ENCODE assay signal across 33 cellular contexts in genomic region chr12:12864243-12864642, GRCh38. TPM values are rescaled to one million over a fixed set of nuclear protein-coding genes. Genes with fewer than 3 reads are reported as not detected.
"Had no signal": no experiment of that assay in that cellular context is flagged by ENCODE, and none has a peak within 500 bp of the region (broad histone marks: within the 10 kb centered on the region; RNA-seq: fewer than 3 reads in every experiment).

No MANE protein-coding gene starts in this region.

- H3K9me3 Mint-ChIP-seq: activated B cell treated with CpG ODN at 0.5 μM for 24 hours; activated CD8-positive, alpha-beta T cell treated with anti-CD3 and anti-CD28 coated beads for 36 hours; activated naive CD4-positive, alpha-beta T cell treated with anti-CD3 and anti-CD28 coated beads for 36 hours; activated naive CD4-positive, alpha-beta T cell treated with anti-CD3 and anti-CD28 coated beads, Interleukin-2, amount 50 U/mL, for 24 hours; activated naive CD8-positive, alpha-beta T cell treated with anti-CD3 and anti-CD28 coated beads, Interleukin-2, amount 10 ng/mL, durations not matched to agents 7 days and 5 days; activated T-cell treated with anti-CD3 and anti-CD28 coated beads, Interleukin-2, amount 50 U/mL, for 4 hours; activated T-helper 17 cell treated with anti-CD3 and anti-CD28 coated beads, Interleukin-2, amount 50 U/mL, for 72 hours; effector memory CD8-positive, alpha-beta T cell; T-helper 2 cell treated with Interferon-gamma antibody and Interleukin-4, amounts not matched to agents 5 μg/mL and 100 μg/mL, for 36 hours had no signal

- H3K27ac Mint-ChIP-seq: activated B cell treated with CpG ODN at 0.5 μM for 24 hours; activated CD8-positive, alpha-beta T cell treated with anti-CD3 and anti-CD28 coated beads for 36 hours; activated naive CD4-positive, alpha-beta T cell treated with anti-CD3 and anti-CD28 coated beads for 36 hours; activated naive CD4-positive, alpha-beta T cell treated with anti-CD3 and anti-CD28 coated beads, Interleukin-2, amount 50 U/mL, for 24 hours; activated naive CD8-positive, alpha-beta T cell treated with anti-CD3 and anti-CD28 coated beads, Interleukin-2, amount 10 ng/mL, durations not matched to agents 7 days and 5 days; activated T-helper 17 cell treated with anti-CD3 and anti-CD28 coated beads, Interleukin-2, amount 50 U/mL, for 72 hours; effector memory CD8-positive, alpha-beta T cell; T-helper 17 cell; T-helper 2 cell treated with Interferon-gamma antibody and Interleukin-4, amounts not matched to agents 5 μg/mL and 100 μg/mL, for 36 hours had no signal

- ATAC-seq: activated CD4-positive, CD25-positive, alpha-beta regulatory T cell treated with anti-CD3 and anti-CD28 coated beads, Interleukin-2, amount 50 U/mL, for 24 hours; activated CD8-positive, alpha-beta T cell treated with anti-CD3 and anti-CD28 coated beads for 36 hours; activated T-cell treated with anti-CD3 and anti-CD28 coated beads, Interleukin-2, amount 50 U/mL, for 4 hours; activated T-helper 17 cell treated with anti-CD3 and anti-CD28 coated beads, Interleukin-2, amount 50 U/mL, for 72 hours; effector memory CD8-positive, alpha-beta T cell; foreskin keratinocyte; gastrocnemius medialis; heart left ventricle; T-helper 17 cell had no signal

- H3K4me1 ChIP-seq: esophagus muscularis mucosa, foreskin keratinocyte, gastrocnemius medialis, heart left ventricle had no signal

- DNase-seq: activated B cell treated with CpG ODN at 0.5 μM for 24 hours; activated CD4-positive, alpha-beta T cell treated with anti-CD3 and anti-CD28 coated beads for 48 hours; activated CD4-positive, alpha-beta T cell treated with anti-CD3 and anti-CD28 coated beads, Interleukin-2, amount 50 U/mL, for 1 hour; activated CD4-positive, alpha-beta T cell treated with anti-CD3 and anti-CD28 coated beads, Interleukin-2, amount 50 U/mL, for 48 hours; activated CD8-positive, alpha-beta memory T cell treated with anti-CD3 and anti-CD28 coated beads for 24 hours; activated CD8-positive, alpha-beta T cell treated with anti-CD3 and anti-CD28 coated beads for 36 hours; activated effector memory CD4-positive, alpha-beta T cell treated with Interleukin-2 at 50 U/mL for 16 hours; activated gamma-delta T cell treated with Interleukin-2 at 50 U/mL for 16 hours; activated naive CD4-positive, alpha-beta T cell treated with anti-CD3 and anti-CD28 coated beads for 36 hours; activated naive CD8-positive, alpha-beta T cell treated with anti-CD3 and anti-CD28 coated beads, Interleukin-2, amount 10 ng/mL, durations not matched to agents 7 days and 5 days; activated T-cell treated with anti-CD3 and anti-CD28 coated beads, Interleukin-2, amount 50 U/mL, for 4 hours; brain microvascular endothelial cell; caudate nucleus; cortex of kidney; dermis blood vessel endothelial cell; effector CD4-positive, alpha-beta T cell; effector memory CD8-positive, alpha-beta T cell; erythroblast; foreskin keratinocyte; gastrocnemius medialis; glutamatergic neuron; heart left ventricle; T-helper 1 cell; T-helper 17 cell; T1000; WERI-Rb-1 had no signal

- H3K27me3 ChIP-seq: brain microvascular endothelial cell, esophagus muscularis mucosa, foreskin keratinocyte, gastrocnemius medialis, heart left ventricle had no signal

- H3K36me3 ChIP-seq: brain microvascular endothelial cell, esophagus muscularis mucosa, gastrocnemius medialis, heart left ventricle, WERI-Rb-1 had no signal

- H3K9me3 ChIP-seq: esophagus muscularis mucosa, gastrocnemius medialis, heart left ventricle had no signal

- H3K27ac ChIP-seq: brain microvascular endothelial cell, esophagus muscularis mucosa, foreskin keratinocyte, gastrocnemius medialis, heart left ventricle, WERI-Rb-1 had no signal

- H3K4me3 ChIP-seq: esophagus muscularis mucosa, gastrocnemius medialis, heart left ventricle had no signal

- FAIRE-seq: astrocyte, colon had no signal

RNA-seq across cellular contexts. Expression of gene GPRC5A, which starts 27.1 kb away (rescaled TPM):
- total RNA-seq: activated B cell treated with CpG ODN at 0.5 μM for 24 hours; activated naive CD8-positive, alpha-beta T cell treated with anti-CD3 and anti-CD28 coated beads, Interleukin-2, amount 10 ng/mL, durations not matched to agents 7 days and 5 days had no signal
